8 cellular contexts compared by ENCODE assay signal in genomic region chr6:109482913-109483743, GRCh38. TPM values are rescaled to one million over a fixed set of nuclear protein-coding genes. Genes with fewer than 3 reads are reported as not detected.
DNase-seq lines count a peak whose midpoint lies in the region; ATAC-seq and TF ChIP-seq lines count a peak whose summit lies in the region.

Gene ZBTB24, minus strand, starts transcription at chr6:109483219. Its CDS starts 1,193 bp downstream, at chr6:109482026.

- H3K4me1 ChIP-seq in BE2C, result peaks cover 6% of the 10 kb centered on the region; the same call in 1 of the 2 replicates

- H3K27me3 ChIP-seq in BE2C, result peaks cover 6% of the 10 kb centered on the region; the same call in 1 of the 2 replicates

- DNase-seq in BE2C, result peak; percentile 98
- DNase-seq in NCI-H524 (lab: John Stamatoyannopoulos, UW), result peak; percentile 66 to 87
- DNase-seq in activated CD4-positive, alpha-beta T cell treated with anti-CD3 and anti-CD28 coated beads for 24 hours (ENCODE audit: low read depth in 2 of 2), result peak; percentile 80 to 85
- peak; percentile 96 for DNase-seq in cerebellum (ENCODE audit: low spot score)
- peak; percentile 93 for DNase-seq in kidney tubule cell (ENCODE audit: low spot score)
- peak; percentile 79 to 88 for DNase-seq in stimulated activated CD4-positive, alpha-beta T cell treated with anti-CD3 and anti-CD28 coated beads, Interleukin-15, amount 100 ng/mL, for 48 hours (ENCODE audit: low read depth in 2 of 2)

- H3K36me3 ChIP-seq in BE2C, result peaks cover 32% of the 10 kb centered on the region

- peak; percentile 78 for TF ChIP-seq POLR2A in GM19193 (IDR thresholded peaks at IDR 0.05; ENCODE audit: extremely low read depth, insufficient read depth, insufficient read length)

- no peaks in the 10 kb centered on the region for H3K9me3 ChIP-seq in BE2C

- peak within 1 kb of the TSS; percentile 90 for H3K4me3 ChIP-seq in BE2C (ENCODE audit: low read depth, low read length)

- ATAC-seq in HG03378 (IDR thresholded peaks at IDR 0.05; ENCODE audit: unreplicated experiment), result peak; percentile 60

- no peak for TF ChIP-seq CTCF in BE2C (IDR thresholded peaks at IDR 0.05; ENCODE audit: low read depth, low read length)

RNA-seq across cellular contexts. Expression of gene ZBTB24, which starts in this region (rescaled TPM):
- polyA plus RNA-seq in BE2C (2012; ENCODE audit: insufficient read depth, insufficient read length, low read depth), result 5.6 TPM
- total RNA-seq in cerebellum, result 9.8 TPM

Comparison
In these comparisons a context has a peak if more than half of its experiments do, and no peak if none do; other contexts are left out.
1. Peak in every context shown above with its lines: DNase-seq, ATAC-seq and H3K4me3 ChIP-seq.